22 cellular contexts compared by ENCODE assay signal in the genomic region with DNA sequence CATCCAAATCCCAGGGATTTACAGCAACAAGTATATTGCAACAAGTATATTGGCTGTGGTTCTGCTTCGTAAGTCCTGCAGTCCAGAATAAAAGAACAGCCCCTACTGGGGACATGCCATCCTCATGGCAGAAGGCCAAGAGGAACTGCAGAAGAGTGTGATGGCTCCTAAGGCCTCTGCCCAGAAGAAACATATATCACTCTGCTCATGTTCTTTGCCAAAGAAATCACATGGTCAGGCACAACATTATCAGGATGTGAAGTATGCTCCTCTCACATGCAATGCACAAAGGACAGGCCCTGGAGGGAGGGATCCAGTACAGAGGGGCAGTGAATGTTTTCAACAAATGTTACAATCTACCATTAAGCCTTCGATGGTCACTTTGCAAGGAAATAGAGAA.
"Had no signal": no experiment of that assay in that cellular context is flagged by ENCODE, and none has a peak within 500 bp of the region (broad histone marks: within the 10 kb centered on the region; RNA-seq: fewer than 3 reads in every experiment).

No MANE protein-coding gene starts in this region.

- H3K9me3 ChIP-seq: esophagus squamous epithelium, pancreas, prostate gland, spleen, thoracic aorta, uterus had no signal

- H3K27ac ChIP-seq: epithelial cell of prostate, esophagus squamous epithelium, pancreas, prostate gland, spleen, thoracic aorta, uterus, VCaP had no signal

- H3K4me3 ChIP-seq: esophagus squamous epithelium, pancreas, prostate gland, spleen, thoracic aorta, uterus had no signal

- H3K27me3 ChIP-seq: esophagus squamous epithelium, pancreas, spleen, uterus had no signal

- H3K4me1 ChIP-seq: esophagus squamous epithelium, pancreas, prostate gland, spleen, uterus had no signal

- DNase-seq: activated CD4-positive, alpha-beta T cell treated with anti-CD3 and anti-CD28 coated beads for 4 hours; activated CD4-positive, alpha-beta T cell treated with anti-CD3 and anti-CD28 coated beads, Interleukin-2, amount 50 U/mL, for 4 hours; activated naive CD4-positive, alpha-beta T cell; activated T-cell treated with anti-CD3 and anti-CD28 coated beads for 4 hours; activated T-cell treated with anti-CD3 and anti-CD28 coated beads, Interleukin-2, amount 50 U/mL, for 72 hours; anterior cingulate cortex; dermis blood vessel endothelial cell; effector CD8-positive, alpha-beta T cell; esophagus squamous epithelium; naive thymus-derived CD4-positive, alpha-beta T cell; pancreas; retina; spleen; stimulated activated CD4-positive, alpha-beta T cell treated with anti-CD3 and anti-CD28 coated beads, Interleukin-2, amount 100 ng/mL, for 48 hours; uterus had no signal

- ATAC-seq: activated naive CD4-positive, alpha-beta T cell treated with anti-CD3 and anti-CD28 coated beads, Interleukin-2, amount 50 U/mL, for 72 hours; activated T-cell treated with anti-CD3 and anti-CD28 coated beads, Interleukin-2, amount 50 U/mL, for 72 hours; left lobe of liver; naive thymus-derived CD4-positive, alpha-beta T cell; pancreas; stimulated activated effector memory CD8-positive, alpha-beta T cell treated with anti-CD3 and anti-CD28 coated beads, Interleukin-12 subunit alpha, Interleukin-12 subunit beta, amount 100 ng/mL, for 72 hours had no signal

- H3K36me3 ChIP-seq: esophagus squamous epithelium, pancreas, prostate gland, spleen, thoracic aorta, uterus had no signal
